ENCODE assay signal across 8 cellular contexts in the genomic region with DNA sequence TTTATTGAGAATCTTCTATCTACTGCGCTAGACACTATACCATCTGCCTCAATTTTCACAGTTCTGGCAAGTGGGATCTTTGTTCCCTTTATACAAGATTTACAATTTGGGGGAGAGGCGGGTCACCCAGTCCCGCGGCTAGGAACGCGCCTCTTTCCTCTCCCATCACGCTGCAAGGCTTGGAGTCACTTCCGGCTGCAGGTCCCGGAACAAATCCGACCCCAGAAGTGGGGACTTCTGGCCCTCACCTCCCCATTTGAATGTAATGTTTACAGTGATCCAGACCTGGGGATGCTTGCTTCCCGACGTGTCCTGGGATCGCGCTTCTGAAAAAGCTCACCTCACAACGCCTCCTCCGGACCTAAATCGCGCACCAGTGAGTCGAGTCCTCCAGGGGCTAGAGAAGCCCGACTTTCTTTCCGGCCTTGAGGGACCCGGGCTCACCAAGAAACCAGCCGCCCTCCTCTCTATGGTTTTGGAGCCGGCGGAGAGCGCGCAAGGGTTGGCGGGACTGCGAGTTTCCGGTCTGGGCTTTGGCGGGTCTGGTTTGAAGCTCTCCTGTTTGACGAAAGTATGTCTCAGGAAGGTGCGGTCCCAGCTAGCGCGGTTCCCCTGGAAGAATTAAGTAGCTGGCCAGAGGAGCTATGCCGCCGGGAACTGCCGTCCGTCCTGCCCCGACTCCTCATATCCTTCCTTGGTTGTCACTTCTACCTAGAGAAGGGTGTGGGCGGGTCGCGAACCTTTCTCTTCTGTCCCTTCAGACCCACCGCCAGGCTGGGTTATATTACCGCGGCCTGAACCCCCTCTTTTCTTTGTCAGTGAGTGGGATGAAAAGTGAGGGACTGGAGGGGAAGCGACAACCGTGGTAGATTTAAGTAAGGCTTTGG. TPM values are rescaled to one million over a fixed set of nuclear protein-coding genes. Genes with fewer than 3 reads are reported as not detected.
DNase-seq lines count a peak whose midpoint lies in the region; ATAC-seq and TF ChIP-seq lines count a peak whose summit lies in the region.

A gene (minus strand): TSS at position 378 of the 887 bp plus-strand sequence. CDS start 1,212 bp downstream, outside the sequence.

- TF ChIP-seq CTCF in Panc1 (IDR thresholded peaks at IDR 0.05): peak; percentile 73
- no peak for TF ChIP-seq CTCF in esophagus muscularis mucosa (IDR thresholded peaks at IDR 0.05)

- no peak for TF ChIP-seq POLR2A in esophagus muscularis mucosa (IDR thresholded peaks at IDR 0.05; ENCODE audit: low read depth)

- DNase-seq in DMS53 (lab: John Stamatoyannopoulos, UW): peak; percentile 98
- DNase-seq in KG1 (lab: John Stamatoyannopoulos, UW): peak; percentile 95
- peak; percentile 92 for DNase-seq in Panc1 (ENCODE audit: low read depth, low spot score)
- DNase-seq in activated T-cell treated with anti-CD3 and anti-CD28 coated beads, Interleukin-2, amount 50 U/mL, for 4 hours: peak; percentile 82
- DNase-seq in esophagus muscularis mucosa (ENCODE audit: extremely low spot score): peak; percentile 98
- DNase-seq in stimulated activated CD8-positive, alpha-beta memory T cell treated with anti-CD3 and anti-CD28 coated beads, Interleukin-7, amount 100 ng/mL, for 4 hours (ENCODE audit: low read depth in 2 of 2): peak; percentile 83 to 88

- H3K4me1 ChIP-seq in Panc1 (ENCODE audit: control insufficient read depth, insufficient read depth, low read length) (peaks cover 7% of the 10 kb centered on the region), esophagus muscularis mucosa (peaks cover 16 to 26% (median 20%) of the 10 kb centered on the region in 4 donors), muscle layer of duodenum (ENCODE audit: control insufficient read depth in 1 of 2, insufficient read depth in 2 of 2, low read length in 2 of 2) (peaks cover 6 to 22% of the 10 kb centered on the region in 2 donors)

- H3K9me3 ChIP-seq in Panc1 (ENCODE audit: control insufficient read depth, insufficient read depth, low read depth, low read length) (no peaks in the 10 kb centered on the region), esophagus muscularis mucosa (no peaks in the 10 kb centered on the region), muscle layer of duodenum (ENCODE audit: control insufficient read depth in 1 of 2, low read length in 2 of 2) (no peaks in the 10 kb centered on the region)

- in situ Hi-C loops in Panc1 (cut with HindIII; ENCODE audit: low pct_unique_long_range_greater_than_20kb, low sequenced_read_pairs): no loop called here

- H3K36me3 Mint-ChIP-seq in activated T-cell treated with anti-CD3 and anti-CD28 coated beads, Interleukin-2, amount 50 U/mL, for 4 hours (ENCODE audit: insufficient read depth): peaks cover 12% of the 10 kb centered on the region

- H3K27ac ChIP-seq in Panc1 (ENCODE audit: low read length) (peak within 1 kb of the TSS; percentile 92), esophagus muscularis mucosa (replicated peaks in 1 of 4) (peak within 1 kb of the TSS; percentile 79 to 87 (median 86)), muscle layer of duodenum (ENCODE audit: low read length) (peak within 1 kb of the TSS; percentile 95)

- no peaks in the 10 kb centered on the region for H3K9me3 Mint-ChIP-seq in activated T-cell treated with anti-CD3 and anti-CD28 coated beads, Interleukin-2, amount 50 U/mL, for 4 hours

- H3K36me3 ChIP-seq in Panc1 (ENCODE audit: control insufficient read depth, insufficient read depth, low read length) (no peaks in the 10 kb centered on the region; the same call in 1 of the 2 replicates), esophagus muscularis mucosa (no peaks in the 10 kb centered on the region), muscle layer of duodenum (ENCODE audit: control insufficient read depth in 1 of 2, insufficient read depth in 2 of 2, low read length in 2 of 2) (no peaks in the 10 kb centered on the region)

- WGBS in esophagus muscularis mucosa: under 1% methylated on average over 38 of the region's 48 CpGs

- no peaks in the 10 kb centered on the region for H3K27me3 Mint-ChIP-seq in activated T-cell treated with anti-CD3 and anti-CD28 coated beads, Interleukin-2, amount 50 U/mL, for 4 hours (ENCODE audit: low read depth)

- no peak for TF ChIP-seq EP300 in esophagus muscularis mucosa (IDR thresholded peaks at IDR 0.05)

- POLR2A ChIA-PET in Panc1 (lab: Charles Lee): interaction anchor here (1.1 kb wide), 1 partner anchor 19 kb away, joined by 4 read pairs; no protein-coding TSS in a partner anchor

- H3K4me1 Mint-ChIP-seq in activated T-cell treated with anti-CD3 and anti-CD28 coated beads, Interleukin-2, amount 50 U/mL, for 4 hours (ENCODE audit: low read depth): peaks cover 48% of the 10 kb centered on the region

- peak within 1 kb of the TSS; percentile 100 for H3K4me3 Mint-ChIP-seq in activated T-cell treated with anti-CD3 and anti-CD28 coated beads, Interleukin-2, amount 50 U/mL, for 4 hours

- intact Hi-C loops in Panc1 (cut with micrococcal nuclease; ENCODE audit: unreplicated experiment) (no loop called here), esophagus muscularis mucosa (cut with DNase I) (loop anchor here (5.0 kb wide), 1 partner anchor 98 kb away; a partner anchor contains a TSS)

- TSS peak; percentile 90 for BruUV-seq in Panc1 (replicated peaks; lab: Mats Ljungman, UMichigan)

- H3K4me3 ChIP-seq in Panc1 (ENCODE audit: low read depth in 2 of 2, low read length in 2 of 2) (peak within 1 kb of the TSS; percentile 75 to 96), esophagus muscularis mucosa (peak within 1 kb of the TSS; percentile 64 to 81 (median 70)), muscle layer of duodenum (ENCODE audit: low read depth in 1 of 2, low read length in 2 of 2) (peak within 1 kb of the TSS; percentile 92 to 94)

- CTCF ChIA-PET in Panc1 (lab: Charles Lee): interaction anchor here (0.5 to 1.2 kb wide), 2 partner anchors 15 to 83 kb away, joined by 3 to 4 read pairs; no protein-coding TSS in a partner anchor

- ATAC-seq in GM21723 (IDR thresholded peaks at IDR 0.05; ENCODE audit: unreplicated experiment): peak; percentile 95
- ATAC-seq in Panc1: peak; percentile 100
- peak; percentile 99 for ATAC-seq in activated T-cell treated with anti-CD3 and anti-CD28 coated beads, Interleukin-2, amount 50 U/mL, for 4 hours

- H3K27me3 ChIP-seq in Panc1 (ENCODE audit: control insufficient read depth, insufficient read depth, low read length) (no peaks in the 10 kb centered on the region), esophagus muscularis mucosa (no peaks in the 10 kb centered on the region), muscle layer of duodenum (ENCODE audit: low read depth, low read length) (no peaks in the 10 kb centered on the region)

RNA-seq across cellular contexts. Expression of the gene that starts here (rescaled TPM):
- 4.1 TPM for total RNA-seq in Panc1 (2021; ENCODE audit: unreplicated experiment)
- polyA plus RNA-seq in Panc1 (2012; ENCODE audit: insufficient read length): 2.8 TPM
- 10 to 100 TPM in 1 of 3 donors, 1 to 10 TPM in 2; 8.0 to 12.1 (median 9.1) TPM for total RNA-seq in activated T-cell treated with anti-CD3 and anti-CD28 coated beads, Interleukin-2, amount 50 U/mL, for 4 hours
- 1 to 10 TPM; 5.6 to 6.8 (median 6.2) TPM for total RNA-seq in esophagus muscularis mucosa

Comparison
In these comparisons a context has a peak if more than half of its experiments do, and no peak if none do; other contexts are left out.
1. Peak in every context shown above with its lines: DNase-seq, ATAC-seq, H3K4me3 ChIP-seq and H3K27ac ChIP-seq.